In the genomic region with DNA sequence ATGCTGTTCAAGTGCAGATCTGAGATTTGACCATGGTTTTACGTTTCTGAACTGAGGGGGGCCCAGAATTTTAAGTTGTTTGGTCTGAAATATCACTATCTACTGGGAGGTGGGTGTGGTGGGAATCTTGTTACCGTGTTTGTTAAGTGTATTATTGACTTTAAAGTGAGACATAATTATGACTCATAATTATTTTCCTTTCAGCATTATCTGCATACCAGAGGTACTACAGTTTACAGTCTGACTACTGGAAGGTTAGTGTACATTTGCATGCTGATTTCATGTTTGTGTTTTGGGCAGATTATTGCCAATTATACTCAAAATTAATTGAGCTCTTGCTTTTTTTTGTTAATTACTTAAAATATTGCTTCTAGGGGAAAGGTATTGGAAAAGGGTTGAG, we compare ENCODE assay signal across 14 cellular contexts.
DNase-seq lines count a peak whose midpoint lies in the region; ATAC-seq and TF ChIP-seq lines count a peak whose summit lies in the region.
"Had no signal": no experiment of that assay in that cellular context is flagged by ENCODE, and none has a peak within 500 bp of the region (broad histone marks: within the 10 kb centered on the region; RNA-seq: fewer than 3 reads in every experiment).

No MANE protein-coding gene starts in this region.

- H3K27ac Mint-ChIP-seq in activated CD8-positive, alpha-beta T cell treated with anti-CD3 and anti-CD28 coated beads for 36 hours: peak overlapping the region; percentile 55
- H3K27ac Mint-ChIP-seq in activated CD8-positive, alpha-beta T cell treated with anti-CD3 and anti-CD28 coated beads, Interleukin-2, amount 10 ng/mL, durations not matched to agents 7 days and 5 days: no peak overlapping the region
- H3K27ac Mint-ChIP-seq in stimulated activated effector memory CD8-positive, alpha-beta T cell treated with anti-CD3 and anti-CD28 coated beads, Interleukin-12 subunit alpha, Interleukin-12 subunit beta, amount 100 ng/mL, for 72 hours: peak overlapping the region; percentile 58
- H3K27ac Mint-ChIP-seq: activated naive CD8-positive, alpha-beta T cell; GM23338 had no signal

- no peaks in the 10 kb centered on the region for H3K4me1 ChIP-seq in fibroblast of lung (ENCODE audit: control insufficient read depth, extremely low read depth, insufficient read depth, low read length)
- H3K4me1 ChIP-seq: tibial artery had no signal

- H3K36me3 ChIP-seq in fibroblast of lung (ENCODE audit: control insufficient read depth, insufficient read depth, low read length): no peaks in the 10 kb centered on the region

- no peaks in the 10 kb centered on the region for H3K9me3 ChIP-seq in fibroblast of lung (ENCODE audit: control insufficient read depth, insufficient read depth, low read depth, low read length)

- CTCF ChIA-PET in activated CD8-positive, alpha-beta T cell treated with anti-CD3 and anti-CD28 coated beads for 36 hours (lab: Charles Lee): no interaction called here
- CTCF ChIA-PET in activated CD8-positive, alpha-beta T cell treated with anti-CD3 and anti-CD28 coated beads, Interleukin-2, amount 10 ng/mL, durations not matched to agents 7 days and 5 days (lab: Charles Lee): no interaction called here

- peaks cover 5% of the 10 kb centered on the region for H3K9me3 Mint-ChIP-seq in activated CD8-positive, alpha-beta T cell treated with anti-CD3 and anti-CD28 coated beads for 36 hours
- peaks cover 5% of the 10 kb centered on the region for H3K9me3 Mint-ChIP-seq in activated CD8-positive, alpha-beta T cell treated with anti-CD3 and anti-CD28 coated beads, Interleukin-2, amount 10 ng/mL, durations not matched to agents 7 days and 5 days (ENCODE audit: insufficient read depth)
- no peaks in the 10 kb centered on the region for H3K9me3 Mint-ChIP-seq in stimulated activated effector memory CD8-positive, alpha-beta T cell treated with anti-CD3 and anti-CD28 coated beads, Interleukin-12 subunit alpha, Interleukin-12 subunit beta, amount 100 ng/mL, for 72 hours

- H3K9ac ChIP-seq in fibroblast of lung (ENCODE audit: insufficient read depth, low read length): no peak overlapping the region

- H3K4me3 ChIP-seq in fibroblast of lung (replicated peaks in 1 of 4; ENCODE audit: control extremely low read depth in 1 of 4, insufficient read depth in 1 of 4, low read depth in 3 of 4, low read length in 4 of 4): no peak overlapping the region
- H3K4me3 ChIP-seq: GM23338, tibial artery had no signal

- H3K79me2 ChIP-seq in fibroblast of lung (ENCODE audit: control insufficient read depth, insufficient read depth, low read length): peaks cover 2% of the 10 kb centered on the region

- H3K27ac ChIP-seq in fibroblast of lung (ENCODE audit: insufficient read depth, low read length): no peak overlapping the region
- H3K27ac ChIP-seq: tibial artery had no signal

- H3K4me2 ChIP-seq in fibroblast of lung (ENCODE audit: extremely low read depth, insufficient read depth, low read length): no peak overlapping the region
- H3K4me2 ChIP-seq: GM23338 had no signal

- H3K27me3 ChIP-seq in fibroblast of lung (ENCODE audit: control insufficient read depth, insufficient read depth, low read length): no peaks in the 10 kb centered on the region
- H3K27me3 ChIP-seq: tibial artery had no signal

- no peak overlapping the region for H3K4me3 Mint-ChIP-seq in activated CD8-positive, alpha-beta T cell treated with anti-CD3 and anti-CD28 coated beads for 36 hours
- no peak overlapping the region for H3K4me3 Mint-ChIP-seq in activated CD8-positive, alpha-beta T cell treated with anti-CD3 and anti-CD28 coated beads, Interleukin-2, amount 10 ng/mL, durations not matched to agents 7 days and 5 days
- no peak overlapping the region for H3K4me3 Mint-ChIP-seq in stimulated activated effector memory CD8-positive, alpha-beta T cell treated with anti-CD3 and anti-CD28 coated beads, Interleukin-12 subunit alpha, Interleukin-12 subunit beta, amount 100 ng/mL, for 72 hours
- H3K4me3 Mint-ChIP-seq: activated naive CD8-positive, alpha-beta T cell; GM23338 had no signal

- intact Hi-C loops in activated CD8-positive, alpha-beta T cell treated with anti-CD3 and anti-CD28 coated beads for 36 hours (cut with micrococcal nuclease): no loop called here

- peaks cover 28% of the 10 kb centered on the region for H3K4me1 Mint-ChIP-seq in activated CD8-positive, alpha-beta T cell treated with anti-CD3 and anti-CD28 coated beads for 36 hours (ENCODE audit: low read depth)
- peaks cover 8% of the 10 kb centered on the region for H3K4me1 Mint-ChIP-seq in activated CD8-positive, alpha-beta T cell treated with anti-CD3 and anti-CD28 coated beads, Interleukin-2, amount 10 ng/mL, durations not matched to agents 7 days and 5 days (ENCODE audit: low read depth)
- H3K4me1 Mint-ChIP-seq in stimulated activated effector memory CD8-positive, alpha-beta T cell treated with anti-CD3 and anti-CD28 coated beads, Interleukin-12 subunit alpha, Interleukin-12 subunit beta, amount 100 ng/mL, for 72 hours: peaks cover 22% of the 10 kb centered on the region

- no peak for DNase-seq in activated CD8-positive, alpha-beta T cell treated with anti-CD3 and anti-CD28 coated beads for 36 hours
- DNase-seq in activated CD8-positive, alpha-beta T cell treated with anti-CD3 and anti-CD28 coated beads, Interleukin-2, amount 10 ng/mL, durations not matched to agents 7 days and 5 days: no peak
- DNase-seq in RKO (ENCODE audit: low spot score) (peak; percentile 56), fibroblast of lung (ENCODE audit: low read depth in 2 of 2) (peak; percentile 30 to 68), NCI-H510A treated with DMSO at 0.1 percent for 48 hours (lab: John Stamatoyannopoulos, UW) (no peak), SIG-M5 treated with dmso at 0.1 percent for 504 hours (lab: John Stamatoyannopoulos, UW; ENCODE audit: unreplicated experiment) (no peak)
- DNase-seq in stimulated activated effector memory CD8-positive, alpha-beta T cell treated with anti-CD3 and anti-CD28 coated beads, Interleukin-12 subunit alpha, Interleukin-12 subunit beta, amount 100 ng/mL, for 72 hours (ENCODE audit: low spot score in 2 of 2): no peak
- DNase-seq: head of caudate nucleus, NCI-H345, T-helper 9 cell, tibial artery had no signal

- peaks cover 42% of the 10 kb centered on the region for H3K36me3 Mint-ChIP-seq in activated CD8-positive, alpha-beta T cell treated with anti-CD3 and anti-CD28 coated beads for 36 hours (ENCODE audit: low read depth)
- peaks cover 47% of the 10 kb centered on the region for H3K36me3 Mint-ChIP-seq in activated CD8-positive, alpha-beta T cell treated with anti-CD3 and anti-CD28 coated beads, Interleukin-2, amount 10 ng/mL, durations not matched to agents 7 days and 5 days (ENCODE audit: low read depth)
- H3K36me3 Mint-ChIP-seq in stimulated activated effector memory CD8-positive, alpha-beta T cell treated with anti-CD3 and anti-CD28 coated beads, Interleukin-12 subunit alpha, Interleukin-12 subunit beta, amount 100 ng/mL, for 72 hours: no peaks in the 10 kb centered on the region

- ATAC-seq in activated CD8-positive, alpha-beta T cell treated with anti-CD3 and anti-CD28 coated beads for 36 hours: peak; percentile 13
- ATAC-seq in activated CD8-positive, alpha-beta T cell treated with anti-CD3 and anti-CD28 coated beads, Interleukin-2, amount 10 ng/mL, durations not matched to agents 7 days and 5 days: no peak
- peak; percentile 46 for ATAC-seq in stimulated activated effector memory CD8-positive, alpha-beta T cell treated with anti-CD3 and anti-CD28 coated beads, Interleukin-12 subunit alpha, Interleukin-12 subunit beta, amount 100 ng/mL, for 72 hours
- ATAC-seq in HG03139 (IDR thresholded peaks at IDR 0.05; ENCODE audit: unreplicated experiment): no peak
- ATAC-seq: GM23338 had no signal

- H3K27me3 Mint-ChIP-seq in activated CD8-positive, alpha-beta T cell treated with anti-CD3 and anti-CD28 coated beads for 36 hours: no peaks in the 10 kb centered on the region
- no peaks in the 10 kb centered on the region for H3K27me3 Mint-ChIP-seq in activated CD8-positive, alpha-beta T cell treated with anti-CD3 and anti-CD28 coated beads, Interleukin-2, amount 10 ng/mL, durations not matched to agents 7 days and 5 days (ENCODE audit: low read depth)
- H3K27me3 Mint-ChIP-seq: activated naive CD8-positive, alpha-beta T cell had no signal

- no peak for TF ChIP-seq CTCF in activated CD8-positive, alpha-beta T cell treated with anti-CD3 and anti-CD28 coated beads for 36 hours (IDR thresholded peaks at IDR 0.05)
- TF ChIP-seq CTCF in fibroblast of lung (conservative IDR thresholded peaks at IDR 0.05 in 1 of 2, IDR thresholded peaks at IDR 0.05 in 1 of 2; ENCODE audit: low read depth in 1 of 2, low read length in 2 of 2): no peak

- H4K20me1 ChIP-seq in fibroblast of lung (ENCODE audit: control insufficient read depth, extremely low read depth, insufficient read depth, low read length): no peaks in the 10 kb centered on the region

- H2AFZ ChIP-seq in fibroblast of lung (ENCODE audit: low read length): no peak overlapping the region
- H2AFZ ChIP-seq: GM23338 had no signal

- POLR2A ChIA-PET in activated CD8-positive, alpha-beta T cell treated with anti-CD3 and anti-CD28 coated beads for 36 hours (lab: Charles Lee): no interaction called here
- POLR2A ChIA-PET in activated CD8-positive, alpha-beta T cell treated with anti-CD3 and anti-CD28 coated beads, Interleukin-2, amount 10 ng/mL, durations not matched to agents 7 days and 5 days (lab: Charles Lee): no interaction called here

Comparison
In these comparisons a context has a peak if more than half of its experiments do, and no peak if none do; other contexts are left out.
1. ATAC-seq: peak in activated CD8-positive, alpha-beta T cell treated with anti-CD3 and anti-CD28 coated beads for 36 hours (single experiment) and stimulated activated effector memory CD8-positive, alpha-beta T cell treated with anti-CD3 and anti-CD28 coated beads, Interleukin-12 subunit alpha, Interleukin-12 subunit beta, amount 100 ng/mL, for 72 hours (single experiment); none in activated CD8-positive, alpha-beta T cell treated with anti-CD3 and anti-CD28 coated beads, Interleukin-2, amount 10 ng/mL, durations not matched to agents 7 days and 5 days (single experiment) and HG03139 (single experiment).
2. DNase-seq: peak in RKO (single experiment) and fibroblast of lung (2 of 2); none in activated CD8-positive, alpha-beta T cell treated with anti-CD3 and anti-CD28 coated beads for 36 hours (single experiment), activated CD8-positive, alpha-beta T cell treated with anti-CD3 and anti-CD28 coated beads, Interleukin-2, amount 10 ng/mL, durations not matched to agents 7 days and 5 days (single experiment), stimulated activated effector memory CD8-positive, alpha-beta T cell treated with anti-CD3 and anti-CD28 coated beads, Interleukin-12 subunit alpha, Interleukin-12 subunit beta, amount 100 ng/mL, for 72 hours (0 of 2), NCI-H510A treated with DMSO at 0.1 percent for 48 hours (single experiment) and SIG-M5 treated with dmso at 0.1 percent for 504 hours (single experiment).